8 cellular contexts compared by ENCODE assay signal in the genomic region with DNA sequence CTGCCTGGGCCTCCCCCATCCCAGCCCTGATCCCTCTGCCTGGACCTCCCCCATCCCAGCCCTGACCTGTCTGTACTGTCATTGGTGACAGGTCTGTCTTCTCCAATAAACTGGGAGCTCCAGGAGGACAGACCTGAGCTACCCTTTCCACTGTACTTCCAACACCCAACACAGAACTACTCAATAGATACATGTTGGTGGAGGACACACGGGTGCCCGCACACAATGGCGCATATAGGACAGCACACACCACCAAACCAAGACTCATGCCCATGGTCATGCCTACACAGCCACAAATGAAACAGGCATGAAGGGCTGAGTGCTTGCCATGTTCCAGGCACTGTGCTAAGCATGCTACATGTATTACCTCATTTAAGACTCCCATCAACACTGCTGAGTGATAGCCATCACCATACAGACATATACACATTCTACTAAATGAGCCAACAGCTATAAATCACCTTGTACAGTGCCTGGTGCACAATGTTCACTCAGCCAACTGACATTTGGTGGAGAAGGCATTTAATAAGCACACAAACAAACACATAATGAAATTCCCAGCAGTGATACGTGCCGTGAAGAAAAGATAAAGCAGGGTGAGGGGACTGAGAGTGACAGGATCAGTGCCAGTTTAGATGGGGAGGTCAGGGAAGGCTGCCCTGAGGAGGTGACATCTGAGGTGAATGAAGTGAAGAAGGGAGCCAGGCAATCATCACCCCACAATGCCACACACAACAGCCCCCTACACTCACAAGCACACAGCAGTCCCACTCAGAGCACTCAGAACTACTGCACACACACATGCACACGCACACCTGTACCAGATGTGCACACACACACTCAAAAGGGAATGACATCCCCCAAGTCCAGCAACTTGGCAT. TPM values are rescaled to one million over a fixed set of nuclear protein-coding genes. Genes with fewer than 3 reads are reported as not detected.
A peak's percentile ranks its signal among the peaks of the same experiment; 100 is the strongest.
DNase-seq lines count a peak whose midpoint lies in the region; ATAC-seq, FAIRE-seq and TF ChIP-seq lines count a peak whose summit lies in the region.

No MANE protein-coding gene starts in this region.

- H3K27me3 ChIP-seq in RWPE2 (ENCODE audit: insufficient read depth, poor library complexity, severe bottlenecking) (no peaks in the 10 kb centered on the region), skeletal muscle tissue (ENCODE audit: control insufficient read depth in 3 of 3, insufficient read depth in 3 of 3, low read length in 3 of 3) (peaks cover 34 to 47% (median 38%) of the 10 kb centered on the region in 3 donors), left lung (peaks cover 11 to 68% of the 10 kb centered on the region in 2 donors)

- TF ChIP-seq CTCF in RWPE2 (IDR thresholded peaks at IDR 0.05; ENCODE audit: poor library complexity, severe bottlenecking) (no peak), epithelial cell of esophagus (IDR thresholded peaks at IDR 0.05; ENCODE audit: insufficient read depth, low read depth, low read length, missing control alignments) (no peak), left lung (IDR thresholded peaks at IDR 0.05) (no peak)

- intact Hi-C loops in left lung (cut with DNase I) = loop anchor here in 1 of 2 donors (10.0 kb wide), 2 partner anchors 53 to 183 kb away; a partner anchor contains a TSS

- peak overlapping the region; percentile 6 for H3K27ac ChIP-seq in RWPE2 (ENCODE audit: poor library complexity, severe bottlenecking)
- H3K27ac ChIP-seq in skeletal muscle tissue (ENCODE audit: low read depth, low read length) = no peak overlapping the region
- no peak overlapping the region for H3K27ac ChIP-seq in left lung
- H3K27ac ChIP-seq in substantia nigra (ENCODE audit: low read depth, low read length, poor library complexity, severe bottlenecking) = no peak overlapping the region

- ATAC-seq in RWPE2 (ENCODE audit: low read depth) = no peak
- ATAC-seq in left lung = no peak

- H3K9ac ChIP-seq in skeletal muscle tissue (ENCODE audit: low read depth in 1 of 3, low read length in 3 of 3) = peak overlapping the region in 1 of 3 donors; percentile 45

- peak; percentile 73 for FAIRE-seq in GM19239 (lab: Jason Lieb, UNC)

- DNase-seq in GM19239 (ENCODE audit: insufficient read length, low spot score) (no peak), RWPE2 (ENCODE audit: low spot score) (no peak), epithelial cell of esophagus (ENCODE audit: low read depth) (peak; percentile 27), left lung (no peak), substantia nigra (lab: John Stamatoyannopoulos, UW) (no peak), Ammon's horn (ENCODE audit: low spot score) (no peak), NCI-H2029 (lab: John Stamatoyannopoulos, UW) (no peak)

- peaks cover 21% of the 10 kb centered on the region for H3K4me1 ChIP-seq in RWPE2 (ENCODE audit: insufficient read depth, poor library complexity, severe bottlenecking)
- peaks cover 10 to 16% (median 12%) of the 10 kb centered on the region in 3 donors for H3K4me1 ChIP-seq in skeletal muscle tissue (ENCODE audit: control insufficient read depth in 3 of 3, insufficient read depth in 3 of 3, low read length in 3 of 3)
- H3K4me1 ChIP-seq in left lung = peaks cover 8 to 48% of the 10 kb centered on the region in 2 donors

- H3K36me3 ChIP-seq in RWPE2 (ENCODE audit: low read depth) (no peaks in the 10 kb centered on the region), skeletal muscle tissue (ENCODE audit: control insufficient read depth in 3 of 3, insufficient read depth in 3 of 3, low read length in 3 of 3) (no peaks in the 10 kb centered on the region), left lung (no peaks in the 10 kb centered on the region)

- no peak overlapping the region for H3K4me3 ChIP-seq in RWPE2 (ENCODE audit: severe bottlenecking)
- peak overlapping the region; percentile 35 for H3K4me3 ChIP-seq in epithelial cell of esophagus (ENCODE audit: low read length)
- peak overlapping the region in 2 of 3 donors; percentile 22 to 43 for H3K4me3 ChIP-seq in skeletal muscle tissue (ENCODE audit: low read length in 3 of 3)
- H3K4me3 ChIP-seq in left lung = peak overlapping the region in 1 of 2 donors; percentile 49

- H3K9me3 ChIP-seq in RWPE2 (ENCODE audit: severe bottlenecking) (no peaks in the 10 kb centered on the region), skeletal muscle tissue (ENCODE audit: control insufficient read depth in 3 of 3, low read length in 3 of 3) (no peaks in the 10 kb centered on the region), left lung (no peaks in the 10 kb centered on the region)

RNA-seq across cellular contexts. Expression of a gene that starts 0.9 kb away (rescaled TPM):
- total RNA-seq in skeletal muscle tissue (0.52 TPM), left lung (10 to 100 TPM in 1 of 2 donors, 1 to 10 TPM in 1; 2.0 to 10.0 TPM)

RNA-seq across cellular contexts. Expression of a gene that starts 55.4 kb away (rescaled TPM):
- total RNA-seq in skeletal muscle tissue = 7.8 TPM
- total RNA-seq in left lung = 10 to 100 TPM in 1 of 2 donors, 1 to 10 TPM in 1; 9.4 to 11.2 TPM
